In the genomic region with DNA sequence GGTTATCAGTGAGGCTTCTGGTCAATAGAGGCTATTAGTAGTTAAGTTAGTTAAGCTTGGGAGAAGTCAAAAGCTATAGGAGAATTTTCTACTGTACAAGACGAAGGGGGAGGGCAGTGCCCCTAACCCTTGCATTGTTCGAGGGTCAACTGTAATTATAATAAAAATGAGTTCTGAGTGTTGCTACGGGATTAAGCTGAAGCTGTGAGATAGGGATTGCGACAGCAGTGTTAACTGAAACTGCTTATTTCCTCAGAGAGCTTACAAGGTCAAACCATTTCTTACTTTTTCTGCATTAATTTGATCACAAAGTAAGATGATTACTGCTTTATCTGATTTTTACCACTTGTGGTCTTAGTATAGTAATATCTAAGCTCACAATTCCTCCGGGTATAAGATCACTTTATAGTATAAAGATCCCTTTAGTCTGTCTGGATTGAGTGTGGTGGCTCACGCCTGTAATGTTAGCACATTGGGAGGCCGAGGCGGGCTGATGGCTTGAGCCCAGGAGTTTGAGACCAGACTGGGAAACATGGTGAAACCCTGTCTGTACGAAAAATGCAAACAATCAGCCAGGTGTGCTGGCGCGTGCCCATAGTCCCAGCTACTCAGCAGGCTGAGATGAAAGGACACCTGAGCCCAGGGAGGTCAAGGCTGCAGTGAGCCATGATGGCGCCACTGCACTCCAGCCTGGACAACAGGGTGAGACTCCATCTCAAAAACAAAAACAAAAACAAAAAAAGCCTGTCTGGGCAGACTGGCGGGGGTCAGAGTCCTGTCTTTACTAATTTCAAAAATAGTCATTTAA, we compare ENCODE assay signal across 20 cellular contexts.
"Had no signal": no experiment of that assay in that cellular context is flagged by ENCODE, and none has a peak within 500 bp of the region (broad histone marks: within the 10 kb centered on the region; RNA-seq: fewer than 3 reads in every experiment).

No MANE protein-coding gene starts in this region.

- H3K4me1 ChIP-seq: psoas muscle, upper lobe of left lung had no signal

- H3K27me3 Mint-ChIP-seq: activated naive CD8-positive, alpha-beta T cell treated with anti-CD3 and anti-CD28 coated beads, Interleukin-2, amount 50 U/mL, for 24 hours; naive thymus-derived CD8-positive, alpha-beta T cell had no signal

- H3K9me3 Mint-ChIP-seq: activated naive CD8-positive, alpha-beta T cell treated with anti-CD3 and anti-CD28 coated beads, Interleukin-2, amount 50 U/mL, for 24 hours had no signal

- H3K27ac ChIP-seq: psoas muscle, sigmoid colon, upper lobe of left lung, VCaP had no signal

- DNase-seq: activated CD4-positive, alpha-beta T cell treated with anti-CD3 and anti-CD28 coated beads for 48 hours; activated CD8-positive, alpha-beta memory T cell treated with anti-CD3 and anti-CD28 coated beads, Interleukin-2, amount 50 U/mL, for 48 hours; activated CD8-positive, alpha-beta T cell treated with anti-CD3 and anti-CD28 coated beads, Interleukin-2, amount 10 ng/mL, durations not matched to agents 7 days and 5 days; activated naive CD4-positive, alpha-beta T cell treated with Interleukin-2 at 50 U/mL for 16 hours; activated naive CD8-positive, alpha-beta T cell treated with anti-CD3 and anti-CD28 coated beads, Interleukin-2, amount 50 U/mL, for 24 hours; foreskin melanocyte; head of caudate nucleus; islet precursor cell; mammary epithelial cell; naive thymus-derived CD8-positive, alpha-beta T cell; nucleus accumbens; psoas muscle; sigmoid colon; stimulated activated CD4-positive, alpha-beta T cell treated with anti-CD3 and anti-CD28 coated beads, Interleukin-2, amount 100 ng/mL, for 48 hours; stimulated activated naive CD8-positive, alpha-beta T cell treated with anti-CD3 and anti-CD28 coated beads, Interleukin-15, Interleukin-2, amounts not matched to agents 100 U/mL and 50 U/mL, for 24 hours; T-helper 9 cell; upper lobe of left lung had no signal

- H3K27me3 ChIP-seq: sigmoid colon, upper lobe of left lung had no signal

- H3K27ac Mint-ChIP-seq: activated CD8-positive, alpha-beta T cell treated with anti-CD3 and anti-CD28 coated beads, Interleukin-2, amount 10 ng/mL, durations not matched to agents 7 days and 5 days; activated naive CD8-positive, alpha-beta T cell treated with anti-CD3 and anti-CD28 coated beads, Interleukin-2, amount 50 U/mL, for 24 hours; naive thymus-derived CD8-positive, alpha-beta T cell had no signal

- H3K4me3 Mint-ChIP-seq: activated CD8-positive, alpha-beta T cell treated with anti-CD3 and anti-CD28 coated beads, Interleukin-2, amount 10 ng/mL, durations not matched to agents 7 days and 5 days; activated naive CD8-positive, alpha-beta T cell treated with anti-CD3 and anti-CD28 coated beads, Interleukin-2, amount 50 U/mL, for 24 hours; naive thymus-derived CD8-positive, alpha-beta T cell had no signal

- FAIRE-seq: colon had no signal

- H3K4me1 Mint-ChIP-seq: activated naive CD8-positive, alpha-beta T cell treated with anti-CD3 and anti-CD28 coated beads, Interleukin-2, amount 50 U/mL, for 24 hours had no signal

- H3K4me3 ChIP-seq: psoas muscle, sigmoid colon, upper lobe of left lung had no signal

- H3K36me3 ChIP-seq: sigmoid colon, upper lobe of left lung had no signal

- ATAC-seq: activated CD8-positive, alpha-beta T cell treated with anti-CD3 and anti-CD28 coated beads, Interleukin-2, amount 10 ng/mL, durations not matched to agents 7 days and 5 days; activated naive CD8-positive, alpha-beta T cell treated with anti-CD3 and anti-CD28 coated beads, Interleukin-2, amount 50 U/mL, for 24 hours; left lobe of liver; naive thymus-derived CD8-positive, alpha-beta T cell; psoas muscle; stimulated activated naive CD8-positive, alpha-beta T cell treated with anti-CD3 and anti-CD28 coated beads, Interleukin-15, Interleukin-2, amounts not matched to agents 100 U/mL and 50 U/mL, for 24 hours had no signal

- H3K9me3 ChIP-seq: psoas muscle, sigmoid colon, upper lobe of left lung had no signal
